In genomic region chr9:14888857-14889256, GRCh38 we compare ENCODE assay signal across 19 cellular contexts.
DNase-seq lines count a peak whose midpoint lies in the region; ATAC-seq, FAIRE-seq and TF ChIP-seq lines count a peak whose summit lies in the region.
"Had no signal": no experiment of that assay in that cellular context is flagged by ENCODE, and none has a peak within 500 bp of the region (broad histone marks: within the 10 kb centered on the region; RNA-seq: fewer than 3 reads in every experiment).

No MANE protein-coding gene starts in this region.

- peaks cover 76% of the 10 kb centered on the region for H3K36me3 Mint-ChIP-seq in nephron progenitor cell (ENCODE audit: low read depth)
- H3K36me3 Mint-ChIP-seq: IgD-negative memory B cell had no signal

- H3K4me1 Mint-ChIP-seq in nephron progenitor cell: peaks cover 27% of the 10 kb centered on the region
- H3K4me1 Mint-ChIP-seq: IgD-negative memory B cell had no signal

- no peak for ATAC-seq in HG03354 (IDR thresholded peaks at IDR 0.05; ENCODE audit: poor library complexity, severe bottlenecking, unreplicated experiment)
- ATAC-seq in HG03378 (IDR thresholded peaks at IDR 0.05; ENCODE audit: unreplicated experiment): no peak
- ATAC-seq: GM12878 had no signal

- TF ChIP-seq CTCF in C4-2B (conservative IDR thresholded peaks at IDR 0.05): peak; percentile 9; the same call in 1 of the 2 replicates
- no peak for TF ChIP-seq CTCF in nephron progenitor cell (IDR thresholded peaks at IDR 0.05)

- peak overlapping the region; percentile 44 for H3K27ac Mint-ChIP-seq in nephron progenitor cell
- H3K27ac Mint-ChIP-seq: CD4-positive, alpha-beta T cell; IgD-negative memory B cell had no signal

- DNase-seq in OCI-M1 (lab: John Stamatoyannopoulos, UW): peak; percentile 3
- no peak for DNase-seq in nephron progenitor cell
- no peak for DNase-seq in COR-L47 (lab: John Stamatoyannopoulos, UW)
- DNase-seq: Caco-2; CD4-positive, alpha-beta T cell; DND-41; NCI-H1417; NCI-H1694 treated with DMSO at 0.1 percent for 48 hours; NCI-H2081 treated with DMSO at 0.1 percent for 48 hours; NCI-H2171 treated with DMSO at 0.1 percent for 48 hours; NCI-H446 treated with DMSO at 0.1 percent for 48 hours; NCI-H526 treated with DMSO at 0.1 percent for 48 hours; Right ventricle myocardium superior had no signal

- peak; percentile 28 for FAIRE-seq in colon (lab: Jason Lieb, UNC)
- FAIRE-seq: GM12878 had no signal

- H3K27me3 Mint-ChIP-seq in nephron progenitor cell (ENCODE audit: low read depth, poor library complexity): peaks cover 2% of the 10 kb centered on the region

- H3K9me3 Mint-ChIP-seq in nephron progenitor cell: peaks cover 27% of the 10 kb centered on the region
- H3K9me3 Mint-ChIP-seq: CD4-positive, alpha-beta T cell had no signal

- H3K27ac ChIP-seq in C4-2B: no peak overlapping the region

- no peak overlapping the region for H3K4me3 Mint-ChIP-seq in nephron progenitor cell
- H3K4me3 Mint-ChIP-seq: CD4-positive, alpha-beta T cell; IgD-negative memory B cell had no signal
